8 cellular contexts compared by ENCODE assay signal in the genomic region with DNA sequence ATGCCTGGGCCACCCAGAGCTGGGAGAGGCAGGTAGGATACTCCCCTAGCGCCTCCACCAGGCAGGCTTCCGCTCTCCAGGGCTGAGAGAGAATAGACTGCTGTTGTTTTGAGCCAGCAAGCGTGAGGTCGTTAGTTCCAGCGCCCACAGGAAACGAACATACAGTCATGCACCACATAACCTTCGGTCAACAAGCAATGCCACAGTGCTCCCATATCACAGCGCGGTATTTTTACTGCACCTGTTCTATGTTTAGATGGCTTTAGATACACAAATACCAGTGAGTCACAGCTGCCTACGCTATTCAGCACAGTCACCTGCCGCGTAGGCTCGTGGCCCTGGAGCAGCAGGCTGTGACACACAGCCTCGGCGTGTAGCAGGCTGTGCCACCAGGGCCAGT.
DNase-seq lines count a peak whose midpoint lies in the region; ATAC-seq, FAIRE-seq and TF ChIP-seq lines count a peak whose summit lies in the region.
"Not testable (repeated sequence)": the region's sequence is repeated elsewhere in the genome, so short reads cannot be mapped to it uniquely, and the experiment has no call there.

No MANE protein-coding gene starts in this region.

- not testable (repeated sequence) for H3K36me3 ChIP-seq in naive thymus-derived CD4-positive, alpha-beta T cell (ENCODE audit: control insufficient read depth in 2 of 3, insufficient read depth in 3 of 3, low read length in 3 of 3)

- not testable (repeated sequence) for H3K4me3 ChIP-seq in A549; naive thymus-derived CD4-positive, alpha-beta T cell (ENCODE audit: low read length)

- not testable (repeated sequence) for H3K36me3 Mint-ChIP-seq in activated CD8-positive, alpha-beta memory T cell treated with anti-CD3 and anti-CD28 coated beads, Interleukin-2, amount 10 ng/mL, durations not matched to agents 7 days and 5 days; naive thymus-derived CD4-positive, alpha-beta T cell

- not testable (repeated sequence) for FAIRE-seq in A549 (lab: Jason Lieb, UNC)

- not testable (repeated sequence) for H3K4me1 Mint-ChIP-seq in activated CD8-positive, alpha-beta memory T cell treated with anti-CD3 and anti-CD28 coated beads, Interleukin-2, amount 10 ng/mL, durations not matched to agents 7 days and 5 days; naive thymus-derived CD4-positive, alpha-beta T cell

- TF ChIP-seq RAD21 in A549 (conservative IDR thresholded peaks at IDR 0.05 in 1 of 2, IDR thresholded peaks at IDR 0.05 in 1 of 2): not testable (repeated sequence)

- H3K27me3 Mint-ChIP-seq in activated CD8-positive, alpha-beta memory T cell treated with anti-CD3 and anti-CD28 coated beads, Interleukin-2, amount 10 ng/mL, durations not matched to agents 7 days and 5 days; naive thymus-derived CD4-positive, alpha-beta T cell: not testable (repeated sequence)

- ATAC-seq in A549: peak; percentile 8 to 12; a peak in 1 of 6 replicates
- ATAC-seq in GM18868 (IDR thresholded peaks at IDR 0.05; ENCODE audit: unreplicated experiment): peak; percentile 50
- peak; percentile 51 for ATAC-seq in GM21367 (IDR thresholded peaks at IDR 0.05; ENCODE audit: unreplicated experiment)
- peak; percentile 63 for ATAC-seq in HG02610 (IDR thresholded peaks at IDR 0.05; ENCODE audit: unreplicated experiment)
- ATAC-seq in HG03060 (IDR thresholded peaks at IDR 0.05; ENCODE audit: low read depth, unreplicated experiment): peak; percentile 56
- peak; percentile 34 for ATAC-seq in HG03457 (IDR thresholded peaks at IDR 0.05; ENCODE audit: unreplicated experiment)
- ATAC-seq in activated CD8-positive, alpha-beta memory T cell treated with anti-CD3 and anti-CD28 coated beads, Interleukin-2, amount 10 ng/mL, durations not matched to agents 7 days and 5 days: peak; percentile 76
- peak; percentile 76 for ATAC-seq in naive thymus-derived CD4-positive, alpha-beta T cell

- not testable (repeated sequence) for H3K27ac Mint-ChIP-seq in activated CD8-positive, alpha-beta memory T cell treated with anti-CD3 and anti-CD28 coated beads, Interleukin-2, amount 10 ng/mL, durations not matched to agents 7 days and 5 days; naive thymus-derived CD4-positive, alpha-beta T cell

- TF ChIP-seq EP300 in A549 (IDR thresholded peaks at IDR 0.05): not testable (repeated sequence)

- not testable (repeated sequence) for H3K27me3 ChIP-seq in naive thymus-derived CD4-positive, alpha-beta T cell (ENCODE audit: control insufficient read depth in 2 of 2, insufficient read depth in 2 of 2, low read length in 2 of 2)

- not testable (repeated sequence) for TF ChIP-seq POLR2A in A549 (IDR thresholded peaks at IDR 0.05; ENCODE audit: low read length)

- not testable (repeated sequence) for H3K9me3 Mint-ChIP-seq in activated CD8-positive, alpha-beta memory T cell treated with anti-CD3 and anti-CD28 coated beads, Interleukin-2, amount 10 ng/mL, durations not matched to agents 7 days and 5 days (ENCODE audit: low read depth); naive thymus-derived CD4-positive, alpha-beta T cell

- not testable (repeated sequence) for H3K4me3 Mint-ChIP-seq in activated CD8-positive, alpha-beta memory T cell treated with anti-CD3 and anti-CD28 coated beads, Interleukin-2, amount 10 ng/mL, durations not matched to agents 7 days and 5 days; naive thymus-derived CD4-positive, alpha-beta T cell

- POLR2A ChIA-PET in A549 (lab: Yijun Ruan, JAX); naive thymus-derived CD4-positive, alpha-beta T cell (lab: Charles Lee): not testable (repeated sequence)

- CTCF ChIA-PET in A549 (lab: Yijun Ruan, JAX); activated CD8-positive, alpha-beta memory T cell treated with anti-CD3 and anti-CD28 coated beads, Interleukin-2, amount 10 ng/mL, durations not matched to agents 7 days and 5 days (lab: Charles Lee); naive thymus-derived CD4-positive, alpha-beta T cell (lab: Charles Lee): not testable (repeated sequence)

- WGBS in A549 (ENCODE audit: missing lambda C conversion rate): no CpG with 5 or more reads among the region's 15 CpGs

- not testable (repeated sequence) for H3K9me3 ChIP-seq in A549; naive thymus-derived CD4-positive, alpha-beta T cell (ENCODE audit: control insufficient read depth in 2 of 3, low read length in 3 of 3)

- not testable (repeated sequence) for H3K4me2 ChIP-seq in A549

- intact Hi-C loops in naive thymus-derived CD4-positive, alpha-beta T cell (cut with micrococcal nuclease): not testable (repeated sequence)

- not testable (repeated sequence) for DNase-seq in A549 (ENCODE audit: low read depth in 1 of 2, low spot score in 1 of 2); activated CD8-positive, alpha-beta memory T cell treated with anti-CD3 and anti-CD28 coated beads, Interleukin-2, amount 10 ng/mL, durations not matched to agents 7 days and 5 days; naive thymus-derived CD4-positive, alpha-beta T cell

- H3K4me1 ChIP-seq in A549; naive thymus-derived CD4-positive, alpha-beta T cell (ENCODE audit: control insufficient read depth in 2 of 2, insufficient read depth in 2 of 2, low read length in 2 of 2): not testable (repeated sequence)

- not testable (repeated sequence) for H3K27ac ChIP-seq in A549; naive thymus-derived CD4-positive, alpha-beta T cell (ENCODE audit: low read depth, low read length)

- not testable (repeated sequence) for TF ChIP-seq CTCF in A549 (IDR thresholded peaks at IDR 0.05)

Comparison
In these comparisons a context has a peak if more than half of its experiments do, and no peak if none do; other contexts are left out.
1. ATAC-seq: peak in every context shown above with its lines; median percentile 76 in activated CD8-positive, alpha-beta memory T cell treated with anti-CD3 and anti-CD28 coated beads, Interleukin-2, amount 10 ng/mL, durations not matched to agents 7 days and 5 days; 76 in naive thymus-derived CD4-positive, alpha-beta T cell; 63 in HG02610; 56 in HG03060; 51 in GM21367; 50 in GM18868; 34 in HG03457; 10 in A549.